1 cellular context compared by ENCODE assay signal in genomic region chr19:44848805-44849457, GRCh38.
TF ChIP-seq lines count a peak whose summit lies in the region.

No MANE protein-coding gene starts in this region.

TF ChIP-seq in IMR-90, 13 proteins besides CTCF, POLR2A, EP300 and RAD21:
- TF ChIP-seq CEBPB (IDR thresholded peaks at IDR 0.05; ENCODE audit: low read depth, low read length) (no peak), FOS (IDR thresholded peaks at IDR 0.05; ENCODE audit: low read depth, low read length) (no peak), SMC3 (IDR thresholded peaks at IDR 0.05; ENCODE audit: low read depth, low read length) (no peak), MXI1 (IDR thresholded peaks at IDR 0.05; ENCODE audit: borderline replicate concordance, low read depth, low read length) (no peak), USF2 (IDR thresholded peaks at IDR 0.05; ENCODE audit: low read depth, low read length) (no peak), BHLHE40 (IDR thresholded peaks at IDR 0.05; ENCODE audit: low read depth, low read length) (no peak), CHD1 (IDR thresholded peaks at IDR 0.05; ENCODE audit: low read depth, low read length) (no peak), NFE2L2 (IDR thresholded peaks at IDR 0.05; ENCODE audit: low read depth, low read length) (no peak), MAZ (IDR thresholded peaks at IDR 0.05; ENCODE audit: borderline replicate concordance, low read depth, low read length) (no peak), ELK1 (IDR thresholded peaks at IDR 0.05; ENCODE audit: borderline replicate concordance, low read depth, low read length) (no peak), RCOR1 (IDR thresholded peaks at IDR 0.05; ENCODE audit: insufficient replicate concordance, low read length) (no peak), MAFK (IDR thresholded peaks at IDR 0.05; ENCODE audit: low read depth, low read length) (no peak), RFX5 (IDR thresholded peaks at IDR 0.05; ENCODE audit: low read depth, low read length) (no peak)
